ENCODE assay signal across 1 cellular context in the genomic region with DNA sequence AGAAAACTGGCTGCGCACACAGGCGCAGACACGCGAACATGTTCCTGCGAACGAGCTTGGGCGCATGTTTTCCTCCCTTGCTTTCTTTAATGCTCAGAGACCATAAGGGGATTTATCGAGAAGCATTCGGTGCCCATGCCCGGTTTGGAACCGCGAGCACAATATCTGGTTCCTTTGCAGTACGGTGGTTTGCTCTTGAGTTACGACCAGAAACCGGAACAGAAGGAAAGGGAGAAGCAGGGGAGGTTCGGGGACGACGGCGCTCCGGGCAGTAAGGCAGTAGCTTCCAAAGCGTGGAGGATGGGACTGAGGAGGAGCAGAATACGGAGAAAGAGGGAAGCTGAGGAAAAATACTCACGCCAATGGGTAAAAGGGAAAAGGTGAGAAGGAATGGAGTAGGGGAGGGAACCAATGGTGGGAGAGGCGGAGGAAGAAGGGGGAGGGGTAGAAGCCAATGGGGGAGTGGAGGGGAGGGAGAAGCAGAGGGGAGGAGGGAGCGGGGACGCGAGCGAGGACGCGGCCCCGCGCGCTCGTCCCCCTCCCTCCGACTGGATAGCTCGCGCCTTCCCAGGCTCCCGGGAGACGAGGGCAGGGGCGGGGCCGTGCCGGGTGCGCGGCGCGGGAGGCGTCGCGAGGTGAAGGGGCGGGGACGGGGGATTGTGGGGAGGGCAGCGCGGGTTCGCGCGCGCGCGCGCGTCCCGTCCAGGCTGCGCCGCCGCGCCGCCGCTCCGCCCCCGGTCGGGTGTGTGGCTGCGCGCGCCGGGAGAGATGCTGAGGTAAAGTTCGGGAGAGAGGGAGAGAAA.
TF ChIP-seq lines count a peak whose summit lies in the region.

No MANE protein-coding gene starts in this region.

TF ChIP-seq in HepG2, 621 proteins besides CTCF, POLR2A, EP300 and RAD21 (continued from another document and continues in another):
- peak; percentile 99 for TF ChIP-seq ZNF746 (CRISPR knock-in tag; IDR thresholded peaks at IDR 0.05)
- no peak for TF ChIP-seq MLLT10 (CRISPR knock-in tag; IDR thresholded peaks at IDR 0.05)
- no peak; the same call in 1 of the 2 replicates for TF ChIP-seq ZNF3 (CRISPR knock-in tag; IDR thresholded peaks at IDR 0.05)
- no peak for TF ChIP-seq SNAI1 (CRISPR knock-in tag; IDR thresholded peaks at IDR 0.05; ENCODE audit: borderline replicate concordance)
- TF ChIP-seq SAP130 (CRISPR knock-in tag; IDR thresholded peaks at IDR 0.05; ENCODE audit: low read depth): peak; percentile 55
- TF ChIP-seq, protein P1, sequence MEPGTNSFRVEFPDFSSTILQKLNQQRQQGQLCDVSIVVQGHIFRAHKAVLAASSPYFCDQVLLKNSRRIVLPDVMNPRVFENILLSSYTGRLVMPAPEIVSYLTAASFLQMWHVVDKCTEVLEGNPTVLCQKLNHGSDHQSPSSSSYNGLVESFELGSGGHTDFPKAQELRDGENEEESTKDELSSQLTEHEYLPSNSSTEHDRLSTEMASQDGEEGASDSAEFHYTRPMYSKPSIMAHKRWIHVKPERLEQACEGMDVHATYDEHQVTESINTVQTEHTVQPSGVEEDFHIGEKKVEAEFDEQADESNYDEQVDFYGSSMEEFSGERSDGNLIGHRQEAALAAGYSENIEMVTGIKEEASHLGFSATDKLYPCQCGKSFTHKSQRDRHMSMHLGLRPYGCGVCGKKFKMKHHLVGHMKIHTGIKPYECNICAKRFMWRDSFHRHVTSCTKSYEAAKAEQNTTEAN (CRISPR knock-in tag; conservative IDR thresholded peaks at IDR 0.05): peak; percentile 81
- 0 out of 2 replicates have a peak, but pooled peaks have one; percentile 49 for TF ChIP-seq KLF12 (CRISPR knock-in tag; IDR thresholded peaks at IDR 0.05; ENCODE audit: borderline replicate concordance)
- no peak for TF ChIP-seq MATR3 (CRISPR knock-in tag; IDR thresholded peaks at IDR 0.05)
- no peak for TF ChIP-seq ZNF253 (CRISPR knock-in tag; IDR thresholded peaks at IDR 0.05; ENCODE audit: borderline replicate concordance)
- peak; percentile 86 for TF ChIP-seq MTA1 (CRISPR knock-in tag; IDR thresholded peaks at IDR 0.05; ENCODE audit: borderline replicate concordance)
- TF ChIP-seq POLR2AphosphoS2 (IDR thresholded peaks at IDR 0.05; ENCODE audit: low read depth, low read length): peak; percentile 76; the same call in 1 of the 2 replicates
- TF ChIP-seq, protein P2, sequence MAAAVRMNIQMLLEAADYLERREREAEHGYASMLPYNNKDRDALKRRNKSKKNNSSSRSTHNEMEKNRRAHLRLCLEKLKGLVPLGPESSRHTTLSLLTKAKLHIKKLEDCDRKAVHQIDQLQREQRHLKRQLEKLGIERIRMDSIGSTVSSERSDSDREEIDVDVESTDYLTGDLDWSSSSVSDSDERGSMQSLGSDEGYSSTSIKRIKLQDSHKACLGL (CRISPR knock-in tag; IDR thresholded peaks at IDR 0.05): no peak; the same call in 1 of the 2 replicates
- peak; percentile 85 for TF ChIP-seq ZZZ3 (CRISPR knock-in tag; IDR thresholded peaks at IDR 0.05; ENCODE audit: borderline replicate concordance)
- no peak for TF ChIP-seq ZEB1 (IDR thresholded peaks at IDR 0.05; ENCODE audit: insufficient replicate concordance, low read depth)
- TF ChIP-seq ZNF451 (CRISPR knock-in tag; IDR thresholded peaks at IDR 0.05): no peak
- TF ChIP-seq, protein P3, sequence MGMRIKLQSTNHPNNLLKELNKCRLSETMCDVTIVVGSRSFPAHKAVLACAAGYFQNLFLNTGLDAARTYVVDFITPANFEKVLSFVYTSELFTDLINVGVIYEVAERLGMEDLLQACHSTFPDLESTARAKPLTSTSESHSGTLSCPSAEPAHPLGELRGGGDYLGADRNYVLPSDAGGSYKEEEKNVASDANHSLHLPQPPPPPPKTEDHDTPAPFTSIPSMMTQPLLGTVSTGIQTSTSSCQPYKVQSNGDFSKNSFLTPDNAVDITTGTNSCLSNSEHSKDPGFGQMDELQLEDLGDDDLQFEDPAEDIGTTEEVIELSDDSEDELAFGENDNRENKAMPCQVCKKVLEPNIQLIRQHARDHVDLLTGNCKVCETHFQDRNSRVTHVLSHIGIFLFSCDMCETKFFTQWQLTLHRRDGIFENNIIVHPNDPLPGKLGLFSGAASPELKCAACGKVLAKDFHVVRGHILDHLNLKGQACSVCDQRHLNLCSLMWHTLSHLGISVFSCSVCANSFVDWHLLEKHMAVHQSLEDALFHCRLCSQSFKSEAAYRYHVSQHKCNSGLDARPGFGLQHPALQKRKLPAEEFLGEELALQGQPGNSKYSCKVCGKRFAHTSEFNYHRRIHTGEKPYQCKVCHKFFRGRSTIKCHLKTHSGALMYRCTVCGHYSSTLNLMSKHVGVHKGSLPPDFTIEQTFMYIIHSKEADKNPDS (CRISPR knock-in tag; IDR thresholded peaks at IDR 0.05): peak; percentile 93; the same call in 1 of the 2 replicates
- peak; percentile 90 for TF ChIP-seq ZC3H13 (CRISPR knock-in tag; IDR thresholded peaks at IDR 0.05)
- TF ChIP-seq, protein P4, sequence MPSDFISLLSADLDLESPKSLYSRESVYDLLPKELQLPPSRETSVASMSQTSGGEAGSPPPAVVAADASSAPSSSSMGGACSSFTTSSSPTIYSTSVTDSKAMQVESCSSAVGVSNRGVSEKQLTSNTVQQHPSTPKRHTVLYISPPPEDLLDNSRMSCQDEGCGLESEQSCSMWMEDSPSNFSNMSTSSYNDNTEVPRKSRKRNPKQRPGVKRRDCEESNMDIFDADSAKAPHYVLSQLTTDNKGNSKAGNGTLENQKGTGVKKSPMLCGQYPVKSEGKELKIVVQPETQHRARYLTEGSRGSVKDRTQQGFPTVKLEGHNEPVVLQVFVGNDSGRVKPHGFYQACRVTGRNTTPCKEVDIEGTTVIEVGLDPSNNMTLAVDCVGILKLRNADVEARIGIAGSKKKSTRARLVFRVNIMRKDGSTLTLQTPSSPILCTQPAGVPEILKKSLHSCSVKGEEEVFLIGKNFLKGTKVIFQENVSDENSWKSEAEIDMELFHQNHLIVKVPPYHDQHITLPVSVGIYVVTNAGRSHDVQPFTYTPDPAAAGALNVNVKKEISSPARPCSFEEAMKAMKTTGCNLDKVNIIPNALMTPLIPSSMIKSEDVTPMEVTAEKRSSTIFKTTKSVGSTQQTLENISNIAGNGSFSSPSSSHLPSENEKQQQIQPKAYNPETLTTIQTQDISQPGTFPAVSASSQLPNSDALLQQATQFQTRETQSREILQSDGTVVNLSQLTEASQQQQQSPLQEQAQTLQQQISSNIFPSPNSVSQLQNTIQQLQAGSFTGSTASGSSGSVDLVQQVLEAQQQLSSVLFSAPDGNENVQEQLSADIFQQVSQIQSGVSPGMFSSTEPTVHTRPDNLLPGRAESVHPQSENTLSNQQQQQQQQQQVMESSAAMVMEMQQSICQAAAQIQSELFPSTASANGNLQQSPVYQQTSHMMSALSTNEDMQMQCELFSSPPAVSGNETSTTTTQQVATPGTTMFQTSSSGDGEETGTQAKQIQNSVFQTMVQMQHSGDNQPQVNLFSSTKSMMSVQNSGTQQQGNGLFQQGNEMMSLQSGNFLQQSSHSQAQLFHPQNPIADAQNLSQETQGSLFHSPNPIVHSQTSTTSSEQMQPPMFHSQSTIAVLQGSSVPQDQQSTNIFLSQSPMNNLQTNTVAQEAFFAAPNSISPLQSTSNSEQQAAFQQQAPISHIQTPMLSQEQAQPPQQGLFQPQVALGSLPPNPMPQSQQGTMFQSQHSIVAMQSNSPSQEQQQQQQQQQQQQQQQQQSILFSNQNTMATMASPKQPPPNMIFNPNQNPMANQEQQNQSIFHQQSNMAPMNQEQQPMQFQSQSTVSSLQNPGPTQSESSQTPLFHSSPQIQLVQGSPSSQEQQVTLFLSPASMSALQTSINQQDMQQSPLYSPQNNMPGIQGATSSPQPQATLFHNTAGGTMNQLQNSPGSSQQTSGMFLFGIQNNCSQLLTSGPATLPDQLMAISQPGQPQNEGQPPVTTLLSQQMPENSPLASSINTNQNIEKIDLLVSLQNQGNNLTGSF (CRISPR knock-in tag; IDR thresholded peaks at IDR 0.05): peak; percentile 88
- TF ChIP-seq GTF2F1 (IDR thresholded peaks at IDR 0.05; ENCODE audit: low read length): no peak; the same call in 1 of the 2 replicates
- TF ChIP-seq PHB2 (IDR thresholded peaks at IDR 0.05; ENCODE audit: partially characterized antibody): no peak
- TF ChIP-seq, protein P5, sequence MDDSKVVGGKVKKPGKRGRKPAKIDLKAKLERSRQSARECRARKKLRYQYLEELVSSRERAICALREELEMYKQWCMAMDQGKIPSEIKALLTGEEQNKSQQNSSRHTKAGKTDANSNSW (CRISPR knock-in tag; IDR thresholded peaks at IDR 0.05; ENCODE audit: borderline replicate concordance): peak; percentile 80; the same call in 1 of the 2 replicates
- no peak; the same call in 1 of the 2 replicates for TF ChIP-seq HIVEP1 (CRISPR knock-in tag; IDR thresholded peaks at IDR 0.05)
- TF ChIP-seq ZNF383 (CRISPR knock-in tag; IDR thresholded peaks at IDR 0.05; ENCODE audit: borderline replicate concordance): peak; percentile 67; the same call in 1 of the 2 replicates
- peak; percentile 89 for TF ChIP-seq HDAC1 (CRISPR knock-in tag; IDR thresholded peaks at IDR 0.05)
- TF ChIP-seq THAP11 (CRISPR knock-in tag; IDR thresholded peaks at IDR 0.05): peak; percentile 47; the same call in 1 of the 2 replicates
- TF ChIP-seq, protein P6, sequence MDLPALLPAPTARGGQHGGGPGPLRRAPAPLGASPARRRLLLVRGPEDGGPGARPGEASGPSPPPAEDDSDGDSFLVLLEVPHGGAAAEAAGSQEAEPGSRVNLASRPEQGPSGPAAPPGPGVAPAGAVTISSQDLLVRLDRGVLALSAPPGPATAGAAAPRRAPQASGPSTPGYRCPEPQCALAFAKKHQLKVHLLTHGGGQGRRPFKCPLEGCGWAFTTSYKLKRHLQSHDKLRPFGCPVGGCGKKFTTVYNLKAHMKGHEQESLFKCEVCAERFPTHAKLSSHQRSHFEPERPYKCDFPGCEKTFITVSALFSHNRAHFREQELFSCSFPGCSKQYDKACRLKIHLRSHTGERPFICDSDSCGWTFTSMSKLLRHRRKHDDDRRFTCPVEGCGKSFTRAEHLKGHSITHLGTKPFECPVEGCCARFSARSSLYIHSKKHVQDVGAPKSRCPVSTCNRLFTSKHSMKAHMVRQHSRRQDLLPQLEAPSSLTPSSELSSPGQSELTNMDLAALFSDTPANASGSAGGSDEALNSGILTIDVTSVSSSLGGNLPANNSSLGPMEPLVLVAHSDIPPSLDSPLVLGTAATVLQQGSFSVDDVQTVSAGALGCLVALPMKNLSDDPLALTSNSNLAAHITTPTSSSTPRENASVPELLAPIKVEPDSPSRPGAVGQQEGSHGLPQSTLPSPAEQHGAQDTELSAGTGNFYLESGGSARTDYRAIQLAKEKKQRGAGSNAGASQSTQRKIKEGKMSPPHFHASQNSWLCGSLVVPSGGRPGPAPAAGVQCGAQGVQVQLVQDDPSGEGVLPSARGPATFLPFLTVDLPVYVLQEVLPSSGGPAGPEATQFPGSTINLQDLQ (CRISPR knock-in tag; IDR thresholded peaks at IDR 0.05): peak; percentile 24; the same call in 1 of the 2 replicates
- TF ChIP-seq AGO1 (IDR thresholded peaks at IDR 0.05; ENCODE audit: low read depth, low read length, poor library complexity, severe bottlenecking): no peak
- TF ChIP-seq RNF2 (conservative IDR thresholded peaks at IDR 0.05; ENCODE audit: low read depth): peak; percentile 97
- TF ChIP-seq HMG20B (CRISPR knock-in tag; conservative IDR thresholded peaks at IDR 0.05): no peak
- TF ChIP-seq, protein P7, sequence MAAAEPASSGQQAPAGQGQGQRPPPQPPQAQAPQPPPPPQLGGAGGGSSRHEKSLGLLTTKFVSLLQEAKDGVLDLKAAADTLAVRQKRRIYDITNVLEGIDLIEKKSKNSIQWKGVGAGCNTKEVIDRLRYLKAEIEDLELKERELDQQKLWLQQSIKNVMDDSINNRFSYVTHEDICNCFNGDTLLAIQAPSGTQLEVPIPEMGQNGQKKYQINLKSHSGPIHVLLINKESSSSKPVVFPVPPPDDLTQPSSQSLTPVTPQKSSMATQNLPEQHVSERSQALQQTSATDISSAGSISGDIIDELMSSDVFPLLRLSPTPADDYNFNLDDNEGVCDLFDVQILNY (CRISPR knock-in tag; conservative IDR thresholded peaks at IDR 0.05): peak; percentile 52
- TF ChIP-seq, protein P8, sequence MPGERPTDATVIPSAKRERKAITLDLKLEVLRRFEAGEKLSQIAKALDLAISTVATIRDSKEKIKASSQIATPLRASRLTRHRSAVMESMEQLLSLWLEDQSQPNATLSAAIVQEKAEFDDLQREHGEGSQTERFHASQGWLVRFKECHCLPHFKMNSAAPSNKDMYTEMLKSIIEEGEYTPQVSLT (CRISPR knock-in tag; IDR thresholded peaks at IDR 0.05; ENCODE audit: borderline replicate concordance, low read depth): peak; percentile 51; the same call in 1 of the 2 replicates
- peak; percentile 81 for TF ChIP-seq BORCS8-MEF2B (CRISPR knock-in tag; IDR thresholded peaks at IDR 0.05)
- peak; percentile 72 for TF ChIP-seq SALL1 (CRISPR knock-in tag; IDR thresholded peaks at IDR 0.05)
- TF ChIP-seq RELA (CRISPR knock-in tag; IDR thresholded peaks at IDR 0.05): peak; percentile 20; the same call in 1 of the 2 replicates
- TF ChIP-seq PHF5A (CRISPR knock-in tag; IDR thresholded peaks at IDR 0.05; ENCODE audit: low read depth, unreplicated experiment): no peak
- TF ChIP-seq, protein P9, sequence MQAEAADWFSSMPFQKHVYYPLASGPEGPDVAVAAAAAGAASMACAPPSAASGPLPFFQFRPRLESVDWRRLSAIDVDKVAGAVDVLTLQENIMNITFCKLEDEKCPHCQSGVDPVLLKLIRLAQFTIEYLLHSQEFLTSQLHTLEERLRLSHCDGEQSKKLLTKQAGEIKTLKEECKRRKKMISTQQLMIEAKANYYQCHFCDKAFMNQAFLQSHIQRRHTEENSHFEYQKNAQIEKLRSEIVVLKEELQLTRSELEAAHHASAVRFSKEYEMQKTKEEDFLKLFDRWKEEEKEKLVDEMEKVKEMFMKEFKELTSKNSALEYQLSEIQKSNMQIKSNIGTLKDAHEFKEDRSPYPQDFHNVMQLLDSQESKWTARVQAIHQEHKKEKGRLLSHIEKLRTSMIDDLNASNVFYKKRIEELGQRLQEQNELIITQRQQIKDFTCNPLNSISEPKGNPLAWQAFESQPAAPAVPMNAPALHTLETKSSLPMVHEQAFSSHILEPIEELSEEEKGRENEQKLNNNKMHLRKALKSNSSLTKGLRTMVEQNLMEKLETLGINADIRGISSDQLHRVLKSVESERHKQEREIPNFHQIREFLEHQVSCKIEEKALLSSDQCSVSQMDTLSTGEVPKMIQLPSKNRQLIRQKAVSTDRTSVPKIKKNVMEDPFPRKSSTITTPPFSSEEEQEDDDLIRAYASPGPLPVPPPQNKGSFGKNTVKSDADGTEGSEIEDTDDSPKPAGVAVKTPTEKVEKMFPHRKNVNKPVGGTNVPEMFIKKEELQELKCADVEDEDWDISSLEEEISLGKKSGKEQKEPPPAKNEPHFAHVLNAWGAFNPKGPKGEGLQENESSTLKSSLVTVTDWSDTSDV (CRISPR knock-in tag; IDR thresholded peaks at IDR 0.05): peak; percentile 61; the same call in 1 of the 2 replicates
- TF ChIP-seq, protein P10, sequence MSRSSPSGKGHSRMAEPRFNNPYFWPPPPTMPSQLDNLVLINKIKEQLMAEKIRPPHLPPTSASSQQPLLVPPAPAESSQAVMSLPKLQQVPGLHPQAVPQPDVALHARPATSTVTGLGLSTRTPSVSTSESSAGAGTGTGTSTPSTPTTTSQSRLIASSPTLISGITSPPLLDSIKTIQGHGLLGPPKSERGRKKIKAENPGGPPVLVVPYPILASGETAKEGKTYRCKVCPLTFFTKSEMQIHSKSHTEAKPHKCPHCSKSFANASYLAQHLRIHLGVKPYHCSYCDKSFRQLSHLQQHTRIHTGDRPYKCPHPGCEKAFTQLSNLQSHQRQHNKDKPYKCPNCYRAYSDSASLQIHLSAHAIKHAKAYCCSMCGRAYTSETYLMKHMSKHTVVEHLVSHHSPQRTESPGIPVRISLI (CRISPR knock-in tag; IDR thresholded peaks at IDR 0.05; ENCODE audit: borderline replicate concordance): no peak; the same call in 1 of the 2 replicates
- peak; percentile 33 for TF ChIP-seq ZNF496 (CRISPR knock-in tag; IDR thresholded peaks at IDR 0.05; ENCODE audit: insufficient replicate concordance)
- no peak for TF ChIP-seq MAFK (conservative IDR thresholded peaks at IDR 0.05 in 1 of 2, IDR thresholded peaks at IDR 0.05 in 1 of 2; ENCODE audit: low read length in 2 of 2)
- peak; percentile 41; the same call in 1 of the 2 replicates for TF ChIP-seq ZNF782 (CRISPR knock-in tag; IDR thresholded peaks at IDR 0.05; ENCODE audit: borderline replicate concordance)
